ENCODE assay signal across 14 cellular contexts in genomic region chr11:100546714-100547113, GRCh38.
DNase-seq lines count a peak whose midpoint lies in the region; ATAC-seq, FAIRE-seq and TF ChIP-seq lines count a peak whose summit lies in the region.
"Had no signal": no experiment of that assay in that cellular context is flagged by ENCODE, and none has a peak within 500 bp of the region (broad histone marks: within the 10 kb centered on the region; RNA-seq: fewer than 3 reads in every experiment).

No MANE protein-coding gene starts in this region.

- ATAC-seq in IMR-90 (ENCODE audit: low read depth) (no peak), HG03159 (IDR thresholded peaks at IDR 0.05; ENCODE audit: unreplicated experiment) (no peak)
- ATAC-seq: left ventricle myocardium superior; stimulated activated memory B cell treated with anti-CD40 and anti-IgM and Interleukin-4, amounts not matched to agents 10 μg/mL and 1 μg/mL and 100 μg/mL, for 72 hours had no signal

- H3K23ac ChIP-seq in IMR-90 (ENCODE audit: low read depth, low read length), result no peak overlapping the region

- H4K5ac ChIP-seq in IMR-90 (ENCODE audit: low read depth, low read length), result no peak overlapping the region

- TF ChIP-seq POLR2A in IMR-90 (IDR thresholded peaks at IDR 0.05; ENCODE audit: low read depth, low read length), result no peak
- no peak for TF ChIP-seq POLR2A in adrenal gland (IDR thresholded peaks at IDR 0.05)
- no peak for TF ChIP-seq POLR2A in GM12892 (IDR thresholded peaks at IDR 0.05; ENCODE audit: low read depth, low read length)

- H3K9me3 ChIP-seq in IMR-90 (ENCODE audit: control insufficient read depth, insufficient read depth, low read length) (no peaks in the 10 kb centered on the region), adrenal gland (replicated peaks in 1 of 3) (no peaks in the 10 kb centered on the region)

- CTCF ChIA-PET in IMR-90 (lab: Yijun Ruan, JAX), result interaction anchor here (0.5 kb wide), 1 partner anchor 274 kb away, joined by 3 read pairs; no protein-coding TSS in a partner anchor

- H3K36me3 ChIP-seq in IMR-90 (ENCODE audit: control insufficient read depth, insufficient read depth, low read length) (no peaks in the 10 kb centered on the region), adrenal gland (replicated peaks in 1 of 2) (no peaks in the 10 kb centered on the region)

- no peaks in the 10 kb centered on the region for H4K20me1 ChIP-seq in IMR-90 (ENCODE audit: insufficient read depth, low read length)

- TF ChIP-seq CTCF in IMR-90 (conservative IDR thresholded peaks at IDR 0.05; ENCODE audit: low read depth, low read length) (no peak), astrocyte of the cerebellum (IDR thresholded peaks at IDR 0.05; ENCODE audit: low read depth, low read length, missing control alignments) (no peak), adrenal gland (IDR thresholded peaks at IDR 0.05) (no peak)

- no peak overlapping the region for H2AFZ ChIP-seq in IMR-90 (replicated peaks; ENCODE audit: low read length, poor library complexity)

- no peak for TF ChIP-seq RAD21 in IMR-90 (IDR thresholded peaks at IDR 0.05; ENCODE audit: low read length)

- DNase-seq in EL (peak; percentile 46), IMR-90 (peak; percentile 28), astrocyte of the cerebellum (ENCODE audit: low read depth) (peak; percentile 39), kidney tubule cell (ENCODE audit: low spot score) (peak; percentile 87), cortex of kidney (lab: John Stamatoyannopoulos, UW) (no peak), adrenal gland (no peak), GM12892 (ENCODE audit: insufficient read length) (no peak)
- DNase-seq: activated B cell treated with CpG ODN at 0.5 μM for 24 hours, foreskin melanocyte, left ventricle myocardium superior, NCI-H1694 had no signal

- H3K4me2 ChIP-seq in IMR-90 (ENCODE audit: low read depth, low read length), result no peak overlapping the region

- no peak overlapping the region for H3K14ac ChIP-seq in IMR-90 (replicated peaks; ENCODE audit: low read depth, low read length)

- H3K27me3 ChIP-seq in IMR-90 (ENCODE audit: control insufficient read depth, insufficient read depth, low read length) (peaks cover 2% of the 10 kb centered on the region; the same call in 1 of the 2 replicates), adrenal gland (no peaks in the 10 kb centered on the region)

- H3K56ac ChIP-seq in IMR-90 (ENCODE audit: extremely low read depth, insufficient read depth, low read length), result no peak overlapping the region

- H3K18ac ChIP-seq in IMR-90 (ENCODE audit: low read depth, low read length), result no peak overlapping the region

- H2BK5ac ChIP-seq in IMR-90 (ENCODE audit: low read depth, low read length, poor library complexity, severe bottlenecking), result no peak overlapping the region

- H3K27ac ChIP-seq in IMR-90 (ENCODE audit: insufficient read depth, low read length) (no peak overlapping the region), adrenal gland (no peak overlapping the region)

- FAIRE-seq in GM12892 (lab: Jason Lieb, UNC), result no peak
- FAIRE-seq: GM12891 had no signal

- no peak overlapping the region for H2BK120ac ChIP-seq in IMR-90 (ENCODE audit: low read depth, low read length)

- intact Hi-C loops in IMR-90 (cut with micrococcal nuclease), result no loop called here
- intact Hi-C loops in adrenal gland (cut with DNase I), result no loop called here

- H3K4me1 ChIP-seq in IMR-90 (ENCODE audit: control insufficient read depth, insufficient read depth, low read length) (no peaks in the 10 kb centered on the region), adrenal gland (replicated peaks in 1 of 2) (no peaks in the 10 kb centered on the region)

- no peak overlapping the region for H4K91ac ChIP-seq in IMR-90 (ENCODE audit: insufficient read depth, low read depth, low read length)

- no peaks in the 10 kb centered on the region for H3K9me1 ChIP-seq in IMR-90 (ENCODE audit: insufficient read depth, low read length)

- no TSS peak for BruUV-seq in IMR-90 (replicated peaks; lab: Mats Ljungman, UMichigan)

- no peak overlapping the region for H3K9ac ChIP-seq in IMR-90 (ENCODE audit: low read depth, low read length)

- WGBS in IMR-90 (ENCODE audit: extremely low coverage in 2 of 2, insufficient read length in 1 of 2), 2 experiments, result no CpG with 5 or more reads among the region's 2 CpGs
- 93 to 96% (median 95%) methylated on average over 2 of the region's 2 CpGs for WGBS in adrenal gland, 4 donors

- no peaks in the 10 kb centered on the region for H3K79me1 ChIP-seq in IMR-90 (ENCODE audit: low read depth in 1 of 2, low read length in 2 of 2)

- H2AK5ac ChIP-seq in IMR-90 (ENCODE audit: low read depth, low read length), result no peak overlapping the region

- H3K4ac ChIP-seq in IMR-90 (ENCODE audit: low read depth, low read length), result no peak overlapping the region

- no peak overlapping the region for H3K4me3 ChIP-seq in IMR-90 (ENCODE audit: insufficient read depth, low read depth, low read length)
- no peak overlapping the region for H3K4me3 ChIP-seq in astrocyte of the cerebellum (ENCODE audit: low read depth, low read length)
- no peak overlapping the region for H3K4me3 ChIP-seq in adrenal gland

- POLR2A ChIA-PET in IMR-90 (lab: Charles Lee; ENCODE audit: unreplicated experiment), result no interaction called here

- no peak overlapping the region for H4K8ac ChIP-seq in IMR-90 (ENCODE audit: low read depth in 2 of 2, low read length in 2 of 2)

- no peak overlapping the region for H2BK15ac ChIP-seq in IMR-90 (ENCODE audit: low read depth, low read length)

- in situ Hi-C loops in IMR-90 (cut with MboI; ENCODE audit: low sequenced_read_pairs) (no loop called here), astrocyte of the cerebellum (cut with HindIII; ENCODE audit: low sequenced_read_pairs) (no loop called here)

- no peak overlapping the region for H2BK20ac ChIP-seq in IMR-90 (ENCODE audit: low read depth, low read length)

- dilution Hi-C loops in IMR-90 (cut with HindIII; ENCODE audit: low sequenced_read_pairs, unreplicated experiment), result no loop called here

- no peak overlapping the region for H2AK9ac ChIP-seq in IMR-90 (replicated peaks; ENCODE audit: low read depth, low read length, poor library complexity)

TF ChIP-seq in IMR-90, 13 proteins besides CTCF, POLR2A, EP300 and RAD21:
- TF ChIP-seq CHD1 (IDR thresholded peaks at IDR 0.05; ENCODE audit: low read depth, low read length), result no peak
- TF ChIP-seq CEBPB (IDR thresholded peaks at IDR 0.05; ENCODE audit: low read depth, low read length), result no peak
- no peak for TF ChIP-seq SMC3 (IDR thresholded peaks at IDR 0.05; ENCODE audit: low read depth, low read length)
- TF ChIP-seq MAFK (IDR thresholded peaks at IDR 0.05; ENCODE audit: low read depth, low read length), result no peak
- TF ChIP-seq NFE2L2 (IDR thresholded peaks at IDR 0.05; ENCODE audit: low read depth, low read length), result no peak
- TF ChIP-seq USF2 (IDR thresholded peaks at IDR 0.05; ENCODE audit: low read depth, low read length), result no peak
- no peak for TF ChIP-seq BHLHE40 (IDR thresholded peaks at IDR 0.05; ENCODE audit: low read depth, low read length)
- no peak for TF ChIP-seq ELK1 (IDR thresholded peaks at IDR 0.05; ENCODE audit: borderline replicate concordance, low read depth, low read length)
- no peak for TF ChIP-seq FOS (IDR thresholded peaks at IDR 0.05; ENCODE audit: low read depth, low read length)
- TF ChIP-seq MAZ (IDR thresholded peaks at IDR 0.05; ENCODE audit: borderline replicate concordance, low read depth, low read length), result no peak
- TF ChIP-seq RCOR1 (IDR thresholded peaks at IDR 0.05; ENCODE audit: insufficient replicate concordance, low read length), result no peak
- no peak for TF ChIP-seq RFX5 (IDR thresholded peaks at IDR 0.05; ENCODE audit: low read depth, low read length)
- TF ChIP-seq MXI1 (IDR thresholded peaks at IDR 0.05; ENCODE audit: borderline replicate concordance, low read depth, low read length), result no peak

Comparison
In these comparisons a context has a peak if more than half of its experiments do, and no peak if none do; other contexts are left out.
1. DNase-seq: peak in EL (single experiment), IMR-90 (single experiment), astrocyte of the cerebellum (single experiment) and kidney tubule cell (single experiment); none in cortex of kidney (single experiment), adrenal gland (0 of 7) and GM12892 (single experiment).